ENCODE assay signal across 8 cellular contexts in the genomic region with DNA sequence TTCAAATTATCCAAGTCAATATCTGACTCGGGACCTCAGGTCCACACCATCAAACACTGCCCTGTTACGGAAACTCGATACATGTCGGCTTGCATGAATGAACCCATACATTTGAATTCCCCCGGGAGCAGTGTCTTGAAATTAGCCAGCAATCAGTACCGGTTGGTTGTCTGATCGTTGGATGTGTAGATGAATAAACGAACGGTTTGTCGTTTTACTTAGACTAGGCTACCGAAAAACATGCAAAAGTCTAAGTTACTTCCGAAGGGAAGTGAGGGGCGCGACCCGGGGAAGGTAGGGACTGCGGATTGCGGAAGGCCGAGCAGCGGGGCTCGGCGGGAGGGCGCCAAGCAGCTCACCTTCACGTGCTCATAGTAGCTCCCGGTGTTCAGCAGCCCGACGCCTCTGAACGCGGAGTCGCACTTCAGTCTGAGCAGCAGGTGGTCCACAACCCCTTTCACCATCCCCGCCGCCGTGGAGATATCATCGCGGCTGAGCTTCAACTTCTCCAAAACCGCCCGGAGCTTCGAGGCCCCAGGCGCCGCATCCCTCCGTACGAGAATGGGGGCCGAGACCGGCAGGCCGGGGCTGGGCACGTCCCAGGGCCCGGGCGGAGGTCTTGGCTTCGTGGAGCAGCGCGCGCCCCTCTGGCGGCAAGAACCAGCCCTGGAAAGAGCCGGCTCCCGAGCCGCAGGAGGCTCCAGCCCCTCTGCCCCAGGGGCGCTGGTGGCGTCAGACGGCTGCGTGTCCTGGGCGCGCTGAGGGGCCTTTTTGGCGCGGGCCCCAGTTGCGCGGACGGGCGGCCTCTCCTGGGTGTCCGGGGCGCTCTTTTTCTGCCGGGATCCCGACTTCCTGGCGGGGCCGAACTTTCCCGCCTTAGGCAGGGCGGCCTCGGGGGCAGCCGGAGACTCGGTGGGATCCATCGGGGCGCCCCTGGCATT. TPM values are rescaled to one million over a fixed set of nuclear protein-coding genes. Genes with fewer than 3 reads are reported as not detected.
A peak's percentile ranks its signal among the peaks of the same experiment; 100 is the strongest.
DNase-seq lines count a peak whose midpoint lies in the region; ATAC-seq and TF ChIP-seq lines count a peak whose summit lies in the region.

No MANE protein-coding gene starts in this region.

- DNase-seq in NCI-H1436 (lab: John Stamatoyannopoulos, UW) (peak; percentile 1), NCI-H1436 treated with DMSO at 0.1 percent for 48 hours (lab: John Stamatoyannopoulos, UW) (no peak), NCI-H345 treated with DMSO at 0.1 percent for 48 hours (lab: John Stamatoyannopoulos, UW; ENCODE audit: unreplicated experiment) (peak; percentile 38), endodermal cell (peak; percentile 63), mesothelial cell of epicardium (ENCODE audit: low spot score in 2 of 2, unreplicated experiment in 2 of 2) (peak in 1 of 2 experiments; percentile 39)
- DNase-seq in activated CD8-positive, alpha-beta T cell treated with anti-CD3 and anti-CD28 coated beads, Interleukin-2, amount 10 ng/mL, durations not matched to agents 7 days and 5 days, result peak; percentile 62
- peak in 5 of 6 experiments; percentile 13 to 54 (median 37) for DNase-seq in stimulated activated naive CD4-positive, alpha-beta T cell (lab: John Stamatoyannopoulos, UW)

- peak overlapping the region; percentile 89 for H3K4me3 Mint-ChIP-seq in activated CD8-positive, alpha-beta T cell treated with anti-CD3 and anti-CD28 coated beads, Interleukin-2, amount 10 ng/mL, durations not matched to agents 7 days and 5 days
- H3K4me3 Mint-ChIP-seq in endodermal cell (peak overlapping the region; percentile 52), mesothelial cell of epicardium (peak overlapping the region; percentile 33)

- peaks cover 33% of the 10 kb centered on the region for H3K36me3 Mint-ChIP-seq in activated CD8-positive, alpha-beta T cell treated with anti-CD3 and anti-CD28 coated beads, Interleukin-2, amount 10 ng/mL, durations not matched to agents 7 days and 5 days (ENCODE audit: low read depth)
- no peaks in the 10 kb centered on the region for H3K36me3 Mint-ChIP-seq in endodermal cell (ENCODE audit: low read depth)
- H3K36me3 Mint-ChIP-seq in mesothelial cell of epicardium, result no peaks in the 10 kb centered on the region

- CTCF ChIA-PET in activated CD8-positive, alpha-beta T cell treated with anti-CD3 and anti-CD28 coated beads, Interleukin-2, amount 10 ng/mL, durations not matched to agents 7 days and 5 days (lab: Charles Lee), result interaction anchor here (1.4 to 3.8 kb wide), 4 partner anchors 10 to 61 kb away, joined by 3 to 26 read pairs (median 6); partner anchors contain the start of gene MTO1

- POLR2A ChIA-PET in activated CD8-positive, alpha-beta T cell treated with anti-CD3 and anti-CD28 coated beads, Interleukin-2, amount 10 ng/mL, durations not matched to agents 7 days and 5 days (lab: Charles Lee), result interaction anchor here (0.6 to 3.9 kb wide), 14 partner anchors 8 to 202 kb away, joined by 3 to 150 read pairs (median 6); partner anchors contain the start of genes EEF1A1 and MTO1

- no peaks in the 10 kb centered on the region for H3K9me3 Mint-ChIP-seq in activated CD8-positive, alpha-beta T cell treated with anti-CD3 and anti-CD28 coated beads, Interleukin-2, amount 10 ng/mL, durations not matched to agents 7 days and 5 days (ENCODE audit: insufficient read depth)
- peaks cover 3% of the 10 kb centered on the region for H3K9me3 Mint-ChIP-seq in endodermal cell
- no peaks in the 10 kb centered on the region for H3K9me3 Mint-ChIP-seq in mesothelial cell of epicardium

- no peaks in the 10 kb centered on the region for H3K36me3 ChIP-seq in endodermal cell (ENCODE audit: control insufficient read depth, insufficient read depth, low read length)

- H3K27me3 Mint-ChIP-seq in activated CD8-positive, alpha-beta T cell treated with anti-CD3 and anti-CD28 coated beads, Interleukin-2, amount 10 ng/mL, durations not matched to agents 7 days and 5 days (ENCODE audit: low read depth), result no peaks in the 10 kb centered on the region
- H3K27me3 Mint-ChIP-seq in endodermal cell (ENCODE audit: insufficient read depth), result peaks cover 25% of the 10 kb centered on the region
- H3K27me3 Mint-ChIP-seq in mesothelial cell of epicardium (ENCODE audit: low read depth), result peaks cover 20% of the 10 kb centered on the region

- no peaks in the 10 kb centered on the region for H3K9me3 ChIP-seq in endodermal cell (ENCODE audit: control insufficient read depth, low read length)

- H3K4me1 Mint-ChIP-seq in activated CD8-positive, alpha-beta T cell treated with anti-CD3 and anti-CD28 coated beads, Interleukin-2, amount 10 ng/mL, durations not matched to agents 7 days and 5 days (ENCODE audit: low read depth), result peaks cover 45% of the 10 kb centered on the region
- H3K4me1 Mint-ChIP-seq in endodermal cell (no peaks in the 10 kb centered on the region), mesothelial cell of epicardium (no peaks in the 10 kb centered on the region)

- H3K4me3 ChIP-seq in endodermal cell (ENCODE audit: low read length), result no peak overlapping the region

- 24 to 27% methylated on average over 38 to 80 of the region's 80 CpGs for WGBS in endodermal cell (ENCODE audit: insufficient coverage in 1 of 2, insufficient read length in 1 of 2), 2 experiments

- H3K27ac ChIP-seq in endodermal cell (ENCODE audit: low read depth, low read length), result no peak overlapping the region

- peak; percentile 54 for ATAC-seq in HG02943 (IDR thresholded peaks at IDR 0.05; ENCODE audit: low read depth, unreplicated experiment)
- peak; percentile 63 for ATAC-seq in activated CD8-positive, alpha-beta T cell treated with anti-CD3 and anti-CD28 coated beads, Interleukin-2, amount 10 ng/mL, durations not matched to agents 7 days and 5 days

- peak; percentile 20 for TF ChIP-seq CTCF in endodermal cell (conservative IDR thresholded peaks at IDR 0.05)
- no peak for TF ChIP-seq CTCF in mesothelial cell of epicardium (IDR thresholded peaks at IDR 0.05; ENCODE audit: unreplicated experiment)

- H3K9ac ChIP-seq in endodermal cell (ENCODE audit: extremely low read depth, low read length, poor library complexity, severe bottlenecking), result no peak overlapping the region

- H3K4me1 ChIP-seq in endodermal cell (ENCODE audit: control insufficient read depth, insufficient read depth, low read length), result no peaks in the 10 kb centered on the region

- peaks cover 21% of the 10 kb centered on the region for H3K27me3 ChIP-seq in endodermal cell (ENCODE audit: control insufficient read depth, insufficient read depth, low read length, poor library complexity, severe bottlenecking)

- peak overlapping the region; percentile 90 for H3K27ac Mint-ChIP-seq in activated CD8-positive, alpha-beta T cell treated with anti-CD3 and anti-CD28 coated beads, Interleukin-2, amount 10 ng/mL, durations not matched to agents 7 days and 5 days
- H3K27ac Mint-ChIP-seq in endodermal cell (no peak overlapping the region), mesothelial cell of epicardium (no peak overlapping the region)

RNA-seq across cellular contexts. Expression of gene CGAS, which starts 0.7 kb away (rescaled TPM):
- total RNA-seq in activated CD8-positive, alpha-beta T cell treated with anti-CD3 and anti-CD28 coated beads, Interleukin-2, amount 10 ng/mL, durations not matched to agents 7 days and 5 days, result 10 to 100 TPM; 32.4 to 33.1 TPM
- 1 to 10 TPM; 2.5 to 3.8 TPM for total RNA-seq in endodermal cell
- 0.89 TPM for polyA plus RNA-seq in endodermal cell (2013, experiment 1 of 2)
- 0.79 TPM for polyA plus RNA-seq in endodermal cell (2013, experiment 2 of 2)
- total RNA-seq in mesothelial cell of epicardium, result 0.27 to 0.65 TPM (median 0.52 TPM) in 3 replicates

RNA-seq across cellular contexts. Expression of gene MTO1, which starts 10.1 kb away (rescaled TPM):
- 10 to 100 TPM; 51.7 to 54.3 TPM for total RNA-seq in activated CD8-positive, alpha-beta T cell treated with anti-CD3 and anti-CD28 coated beads, Interleukin-2, amount 10 ng/mL, durations not matched to agents 7 days and 5 days
- total RNA-seq in endodermal cell, result 10 to 100 TPM; 21.5 to 26.7 TPM
- polyA plus RNA-seq in endodermal cell (2013, experiment 1 of 2), result 25.0 TPM
- polyA plus RNA-seq in endodermal cell (2013, experiment 2 of 2), result 18.9 TPM
- total RNA-seq in mesothelial cell of epicardium, result 16.8 to 21.6 TPM (median 19.9 TPM) in 3 replicates

RNA-seq across cellular contexts. Expression of gene DDX43, which starts 56.8 kb away (rescaled TPM):
- total RNA-seq in activated CD8-positive, alpha-beta T cell treated with anti-CD3 and anti-CD28 coated beads, Interleukin-2, amount 10 ng/mL, durations not matched to agents 7 days and 5 days, result 1 to 10 TPM in 1 of 2 experiments, under 1 TPM in 1; 0.66 to 1.2 TPM
- total RNA-seq in endodermal cell (not detected), mesothelial cell of epicardium (not detected in 3 replicates)
- not detected for polyA plus RNA-seq in endodermal cell (2013, experiment 1 of 2)
- polyA plus RNA-seq in endodermal cell (2013, experiment 2 of 2), result not detected

Comparison
In these comparisons a context has a peak if more than half of its experiments do, and no peak if none do; other contexts are left out.
1. H3K4me3 Mint-ChIP-seq: peak in every context shown above with its lines; median percentile 89 in activated CD8-positive, alpha-beta T cell treated with anti-CD3 and anti-CD28 coated beads, Interleukin-2, amount 10 ng/mL, durations not matched to agents 7 days and 5 days; 52 in endodermal cell; 33 in mesothelial cell of epicardium.
2. RNA of gene CGAS, which starts 0.7 kb away (total RNA-seq): 32.4 to 33.1 TPM in activated CD8-positive, alpha-beta T cell treated with anti-CD3 and anti-CD28 coated beads, Interleukin-2, amount 10 ng/mL, durations not matched to agents 7 days and 5 days; 2.5 to 3.8 TPM in endodermal cell and 0.27 to 0.65 TPM in mesothelial cell of epicardium; every median in the first group is over 4 times any median in the second.